ENCODE assay signal across 8 cellular contexts in the genomic region with DNA sequence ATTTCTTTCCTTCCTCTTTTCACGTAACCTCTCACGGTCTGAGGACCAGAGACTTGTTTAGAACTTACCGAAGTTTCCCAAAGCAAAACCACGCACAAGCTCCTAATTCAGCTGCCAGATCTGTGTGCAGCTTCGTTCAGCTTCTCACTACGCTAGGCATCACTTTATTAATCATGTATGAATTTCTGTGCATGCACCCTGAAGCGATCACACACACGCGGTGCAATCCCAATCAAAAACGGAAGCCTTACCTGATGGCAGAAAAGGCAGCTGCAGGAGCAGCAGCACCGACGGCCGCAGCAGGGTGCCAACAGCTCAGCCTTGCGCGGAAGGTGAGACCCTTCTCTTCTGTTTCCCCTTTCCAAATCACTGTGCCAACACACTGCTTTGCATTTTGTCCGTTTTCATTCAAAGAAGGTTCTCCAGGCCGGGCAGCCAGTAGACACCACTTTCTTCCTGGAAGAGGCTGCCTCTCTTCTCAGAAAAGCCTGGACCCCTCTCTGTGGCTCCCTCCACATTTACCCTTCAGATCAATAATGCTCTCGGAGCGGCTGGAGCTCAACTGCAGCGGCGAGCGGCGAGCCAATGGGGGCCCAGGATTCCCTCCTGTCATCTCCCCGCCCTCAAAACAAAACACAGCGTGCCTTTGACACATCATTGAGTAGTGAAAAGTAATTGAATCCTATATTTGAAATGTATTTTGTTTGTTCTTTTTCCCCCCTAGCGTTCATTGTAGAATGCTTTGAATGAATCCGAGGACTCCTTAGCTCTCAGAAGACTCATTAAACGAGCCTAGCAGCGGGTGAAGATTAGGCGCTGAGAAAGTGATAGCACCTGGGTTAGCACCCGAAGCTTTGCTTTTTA. TPM values are rescaled to one million over a fixed set of nuclear protein-coding genes. Genes with fewer than 3 reads are reported as not detected.
DNase-seq lines count a peak whose midpoint lies in the region; ATAC-seq and TF ChIP-seq lines count a peak whose summit lies in the region.

Gene CDH12 (minus strand): TSS at position 538 of the 864 bp plus-strand sequence.

- H3K27ac ChIP-seq in vagina, result no peak within 1 kb of the TSS

- CTCF ChIA-PET in activated CD8-positive, alpha-beta T cell treated with anti-CD3 and anti-CD28 coated beads, Interleukin-2, amount 10 ng/mL, durations not matched to agents 7 days and 5 days (lab: Charles Lee), result no interaction called here

- no peak within 1 kb of the TSS for H3K27ac Mint-ChIP-seq in activated CD8-positive, alpha-beta T cell treated with anti-CD3 and anti-CD28 coated beads, Interleukin-2, amount 10 ng/mL, durations not matched to agents 7 days and 5 days

- peaks cover 5% of the 10 kb centered on the region for H3K4me1 ChIP-seq in vagina

- H3K36me3 Mint-ChIP-seq in activated CD8-positive, alpha-beta T cell treated with anti-CD3 and anti-CD28 coated beads, Interleukin-2, amount 10 ng/mL, durations not matched to agents 7 days and 5 days (ENCODE audit: low read depth), result no peaks in the 10 kb centered on the region

- ATAC-seq in activated CD8-positive, alpha-beta T cell treated with anti-CD3 and anti-CD28 coated beads, Interleukin-2, amount 10 ng/mL, durations not matched to agents 7 days and 5 days, result no peak
- no peak for ATAC-seq in GM21576 (IDR thresholded peaks at IDR 0.05; ENCODE audit: unreplicated experiment)

- no peaks in the 10 kb centered on the region for H3K27me3 Mint-ChIP-seq in activated CD8-positive, alpha-beta T cell treated with anti-CD3 and anti-CD28 coated beads, Interleukin-2, amount 10 ng/mL, durations not matched to agents 7 days and 5 days (ENCODE audit: low read depth)

- peaks cover 6% of the 10 kb centered on the region for H3K4me1 Mint-ChIP-seq in activated CD8-positive, alpha-beta T cell treated with anti-CD3 and anti-CD28 coated beads, Interleukin-2, amount 10 ng/mL, durations not matched to agents 7 days and 5 days (ENCODE audit: low read depth)

- H3K9me3 Mint-ChIP-seq in activated CD8-positive, alpha-beta T cell treated with anti-CD3 and anti-CD28 coated beads, Interleukin-2, amount 10 ng/mL, durations not matched to agents 7 days and 5 days (ENCODE audit: insufficient read depth), result peaks cover 7% of the 10 kb centered on the region

- POLR2A ChIA-PET in activated CD8-positive, alpha-beta T cell treated with anti-CD3 and anti-CD28 coated beads, Interleukin-2, amount 10 ng/mL, durations not matched to agents 7 days and 5 days (lab: Charles Lee), result no interaction called here

- TF ChIP-seq CTCF in kidney epithelial cell (IDR thresholded peaks at IDR 0.05; ENCODE audit: insufficient read depth, low read length, poor library complexity, severe bottlenecking), result no peak
- no peak for TF ChIP-seq CTCF in vagina (IDR thresholded peaks at IDR 0.05)

- peak within 1 kb of the TSS; percentile 19 for H3K4me3 ChIP-seq in kidney epithelial cell (ENCODE audit: low read depth, low read length)
- H3K4me3 ChIP-seq in vagina, result peak within 1 kb of the TSS; percentile 4 to 24

- H3K27me3 ChIP-seq in kidney epithelial cell (ENCODE audit: control insufficient read depth, insufficient read depth, low read length) (no peaks in the 10 kb centered on the region), vagina (no peaks in the 10 kb centered on the region)

- DNase-seq in stimulated activated CD4-positive, alpha-beta T cell treated with anti-CD3 and anti-CD28 coated beads, Interleukin-12 subunit alpha, Interleukin-12 subunit beta, amount 100 ng/mL, for 4 hours, result peak; percentile 1
- DNase-seq in stimulated activated CD4-positive, alpha-beta T cell treated with anti-CD3 and anti-CD28 coated beads, Interleukin-4, amount 100 ng/mL, for 4 hours, result no peak
- DNase-seq in NCI-H1417 (lab: John Stamatoyannopoulos, UW) (peak; percentile 86 to 97 (median 96)), kidney epithelial cell (ENCODE audit: low read depth) (no peak), vagina (ENCODE audit: extremely low spot score in 2 of 2) (no peak)
- no peak for DNase-seq in activated CD8-positive, alpha-beta T cell treated with anti-CD3 and anti-CD28 coated beads, Interleukin-2, amount 10 ng/mL, durations not matched to agents 7 days and 5 days
- DNase-seq in activated effector memory CD4-positive, alpha-beta T cell treated with Interleukin-2 at 50 U/mL for 16 hours, result no peak

- intact Hi-C loops in vagina (cut with DNase I), result no loop called here

- H3K4me3 Mint-ChIP-seq in activated CD8-positive, alpha-beta T cell treated with anti-CD3 and anti-CD28 coated beads, Interleukin-2, amount 10 ng/mL, durations not matched to agents 7 days and 5 days, result peak within 1 kb of the TSS; percentile 15

- no peaks in the 10 kb centered on the region for H3K9me3 ChIP-seq in vagina

- no peaks in the 10 kb centered on the region for H3K36me3 ChIP-seq in kidney epithelial cell (ENCODE audit: control insufficient read depth, insufficient read depth, low read length)
- no peaks in the 10 kb centered on the region for H3K36me3 ChIP-seq in vagina

- no peak for TF ChIP-seq POLR2A in vagina (IDR thresholded peaks at IDR 0.05)

RNA-seq across cellular contexts. Expression of gene CDH12, which starts in this region (rescaled TPM):
- total RNA-seq in activated CD8-positive, alpha-beta T cell treated with anti-CD3 and anti-CD28 coated beads, Interleukin-2, amount 10 ng/mL, durations not matched to agents 7 days and 5 days, result not detected
- not detected in 2 replicates for total RNA-seq in kidney epithelial cell
- not detected for total RNA-seq in vagina

Comparison
In these comparisons a context has a peak if more than half of its experiments do, and no peak if none do; other contexts are left out.
1. DNase-seq: peak in stimulated activated CD4-positive, alpha-beta T cell treated with anti-CD3 and anti-CD28 coated beads, Interleukin-12 subunit alpha, Interleukin-12 subunit beta, amount 100 ng/mL, for 4 hours (single experiment) and NCI-H1417 (3 of 3); none in stimulated activated CD4-positive, alpha-beta T cell treated with anti-CD3 and anti-CD28 coated beads, Interleukin-4, amount 100 ng/mL, for 4 hours (0 of 2), activated CD8-positive, alpha-beta T cell treated with anti-CD3 and anti-CD28 coated beads, Interleukin-2, amount 10 ng/mL, durations not matched to agents 7 days and 5 days (single experiment), kidney epithelial cell (single experiment), vagina (0 of 2) and activated effector memory CD4-positive, alpha-beta T cell treated with Interleukin-2 at 50 U/mL for 16 hours (single experiment).